Comparison of ENCODE assay signal across 16 cellular contexts in the genomic region with DNA sequence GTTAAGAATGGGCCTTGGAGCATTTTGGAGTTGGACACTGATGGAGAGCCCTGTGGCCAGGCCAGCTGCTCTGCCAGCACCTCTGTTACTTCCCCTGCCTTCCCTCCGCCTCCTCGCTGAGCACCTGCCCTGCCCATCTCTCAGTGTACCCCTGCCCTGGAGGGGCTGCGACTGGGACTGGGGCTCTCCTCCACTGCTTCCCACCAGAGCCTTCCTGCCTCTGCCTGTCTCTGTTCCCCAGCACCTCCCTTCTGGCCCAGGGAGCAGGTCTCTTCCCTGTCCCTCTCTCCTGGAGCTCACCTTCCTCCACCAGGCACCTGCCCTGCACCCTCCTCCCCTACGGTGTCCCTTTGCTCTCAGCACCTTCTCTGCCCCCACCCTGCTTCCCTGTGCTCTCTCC.
A peak's percentile ranks its signal among the peaks of the same experiment; 100 is the strongest.
DNase-seq lines count a peak whose midpoint lies in the region; ATAC-seq and TF ChIP-seq lines count a peak whose summit lies in the region.
"Had no signal": no experiment of that assay in that cellular context is flagged by ENCODE, and none has a peak within 500 bp of the region (broad histone marks: within the 10 kb centered on the region; RNA-seq: fewer than 3 reads in every experiment).

No MANE protein-coding gene starts in this region.

- H3K4me3 ChIP-seq in gastroesophageal sphincter = no peak overlapping the region
- H3K4me3 ChIP-seq: right lobe of liver had no signal

- H3K4me3 Mint-ChIP-seq in activated naive CD4-positive, alpha-beta T cell treated with anti-CD3 and anti-CD28 coated beads, Interleukin-2, amount 50 U/mL, for 24 hours = no peak overlapping the region
- H3K4me3 Mint-ChIP-seq in WTC11 (no peak overlapping the region), type B pancreatic cell (no peak overlapping the region)

- no peak for TF ChIP-seq EP300 in gastroesophageal sphincter (IDR thresholded peaks at IDR 0.05)

- ATAC-seq in WTC11 (peak; percentile 57), foreskin keratinocyte (peak; percentile 8), gastroesophageal sphincter (no peak), GM19467 (IDR thresholded peaks at IDR 0.05; ENCODE audit: unreplicated experiment) (no peak), HG02642 (IDR thresholded peaks at IDR 0.05; ENCODE audit: poor library complexity, unreplicated experiment) (no peak)
- ATAC-seq: HCT116 had no signal

- peaks cover 9% of the 10 kb centered on the region for H3K36me3 Mint-ChIP-seq in activated naive CD4-positive, alpha-beta T cell treated with anti-CD3 and anti-CD28 coated beads, Interleukin-2, amount 50 U/mL, for 24 hours
- H3K36me3 Mint-ChIP-seq in WTC11 (peaks cover 13% of the 10 kb centered on the region), type B pancreatic cell (peaks cover 23% of the 10 kb centered on the region)

- POLR2A ChIA-PET in WTC11 (lab: Charles Lee) = no interaction called here

- peak overlapping the region; percentile 37 for H3K27ac Mint-ChIP-seq in activated naive CD4-positive, alpha-beta T cell treated with anti-CD3 and anti-CD28 coated beads, Interleukin-2, amount 50 U/mL, for 24 hours
- H3K27ac Mint-ChIP-seq in WTC11 (peak overlapping the region; percentile 61; the same call in 1 of the 2 replicates), type B pancreatic cell (peak overlapping the region; percentile 4)

- H3K27ac ChIP-seq in foreskin keratinocyte = no peak overlapping the region
- no peak overlapping the region for H3K27ac ChIP-seq in gastroesophageal sphincter
- H3K27ac ChIP-seq: right lobe of liver had no signal

- H3K27me3 Mint-ChIP-seq in activated naive CD4-positive, alpha-beta T cell treated with anti-CD3 and anti-CD28 coated beads, Interleukin-2, amount 50 U/mL, for 24 hours = no peaks in the 10 kb centered on the region
- no peaks in the 10 kb centered on the region for H3K27me3 Mint-ChIP-seq in WTC11 (ENCODE audit: low read depth)
- H3K27me3 Mint-ChIP-seq in type B pancreatic cell = no peaks in the 10 kb centered on the region

- H3K9me3 Mint-ChIP-seq in activated naive CD4-positive, alpha-beta T cell treated with anti-CD3 and anti-CD28 coated beads, Interleukin-2, amount 50 U/mL, for 24 hours = no peaks in the 10 kb centered on the region
- H3K9me3 Mint-ChIP-seq in WTC11 (no peaks in the 10 kb centered on the region), type B pancreatic cell (no peaks in the 10 kb centered on the region)

- H3K27me3 ChIP-seq in foreskin keratinocyte (no peaks in the 10 kb centered on the region), gastroesophageal sphincter (no peaks in the 10 kb centered on the region)
- H3K27me3 ChIP-seq: right lobe of liver had no signal

- no peaks in the 10 kb centered on the region for H3K4me1 ChIP-seq in foreskin keratinocyte
- peaks cover 0 to 14% (median 0%) of the 10 kb centered on the region in 3 donors for H3K4me1 ChIP-seq in gastroesophageal sphincter

- DNase-seq in activated naive CD4-positive, alpha-beta T cell treated with anti-CD3 and anti-CD28 coated beads, Interleukin-2, amount 50 U/mL, for 16 hours = no peak
- no peak for DNase-seq in WTC11 (ENCODE audit: low spot score)
- DNase-seq in foreskin keratinocyte = no peak
- DNase-seq in type B pancreatic cell (ENCODE audit: extremely low spot score, unreplicated experiment) = no peak
- DNase-seq: DMS 273 treated with DMSO at 0.1 percent for 48 hours; foreskin melanocyte; NCI-H1092 treated with DMSO at 0.1 percent for 48 hours; right lobe of liver; SIG-M5; stimulated activated CD8-positive, alpha-beta memory T cell treated with anti-CD3 and anti-CD28 coated beads, Interleukin-4, amount 100 ng/mL, for 48 hours; T-helper 9 cell had no signal

- H3K36me3 ChIP-seq in gastroesophageal sphincter = peaks cover 0 to 91% of the 10 kb centered on the region in 2 donors

- TF ChIP-seq CTCF in WTC11 (IDR thresholded peaks at IDR 0.05) (no peak), foreskin keratinocyte (conservative IDR thresholded peaks at IDR 0.05) (no peak), type B pancreatic cell (conservative IDR thresholded peaks at IDR 0.05) (no peak), gastroesophageal sphincter (IDR thresholded peaks at IDR 0.05) (no peak)

- peaks cover 58% of the 10 kb centered on the region for H3K4me1 Mint-ChIP-seq in activated naive CD4-positive, alpha-beta T cell treated with anti-CD3 and anti-CD28 coated beads, Interleukin-2, amount 50 U/mL, for 24 hours
- H3K4me1 Mint-ChIP-seq in WTC11 (peaks cover 3% of the 10 kb centered on the region; the same call in 1 of the 2 replicates), type B pancreatic cell (ENCODE audit: unreplicated experiment) (peaks cover 12% of the 10 kb centered on the region)

- no peaks in the 10 kb centered on the region for H3K9me3 ChIP-seq in gastroesophageal sphincter
- H3K9me3 ChIP-seq: right lobe of liver had no signal

- 80 to 85% methylated on average over 3 to 4 of the region's 4 CpGs for WGBS in gastroesophageal sphincter (ENCODE audit: low coverage in 1 of 2), 2 donors

- CTCF ChIA-PET in WTC11 (lab: Charles Lee) = no interaction called here

- no peak for TF ChIP-seq POLR2A in gastroesophageal sphincter (IDR thresholded peaks at IDR 0.05)

TF ChIP-seq in WTC11, 78 proteins besides CTCF, POLR2A, EP300 and RAD21:
- no peak for TF ChIP-seq NR2C2 (CRISPR knock-in tag; IDR thresholded peaks at IDR 0.05)
- no peak for TF ChIP-seq ZNF138 (CRISPR knock-in tag; conservative IDR thresholded peaks at IDR 0.05)
- TF ChIP-seq, protein P1, sequence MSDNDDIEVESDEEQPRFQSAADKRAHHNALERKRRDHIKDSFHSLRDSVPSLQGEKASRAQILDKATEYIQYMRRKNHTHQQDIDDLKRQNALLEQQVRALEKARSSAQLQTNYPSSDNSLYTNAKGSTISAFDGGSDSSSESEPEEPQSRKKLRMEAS (CRISPR knock-in tag; IDR thresholded peaks at IDR 0.05) = no peak

Comparison
In these comparisons a context has a peak if more than half of its experiments do, and no peak if none do; other contexts are left out.
1. H3K27ac Mint-ChIP-seq: peak in every context shown above with its lines; median percentile 61 in WTC11; 37 in activated naive CD4-positive, alpha-beta T cell treated with anti-CD3 and anti-CD28 coated beads, Interleukin-2, amount 50 U/mL, for 24 hours; 4 in type B pancreatic cell.
2. ATAC-seq: peak in WTC11 (single experiment) and foreskin keratinocyte (single experiment); none in gastroesophageal sphincter (single experiment), GM19467 (single experiment) and HG02642 (single experiment).